Comparison of ENCODE assay signal across 2 cellular contexts in genomic region chr1:161983725-161984124, GRCh38.
TF ChIP-seq lines count a peak whose summit lies in the region.

No MANE protein-coding gene starts in this region.

TF ChIP-seq in HepG2, 621 proteins besides CTCF, POLR2A, EP300 and RAD21:
- TF ChIP-seq ZNF430 (CRISPR knock-in tag; IDR thresholded peaks at IDR 0.05), result no peak
- no peak for TF ChIP-seq TRAFD1 (CRISPR knock-in tag; IDR thresholded peaks at IDR 0.05; ENCODE audit: borderline replicate concordance)
- TF ChIP-seq, protein P1, sequence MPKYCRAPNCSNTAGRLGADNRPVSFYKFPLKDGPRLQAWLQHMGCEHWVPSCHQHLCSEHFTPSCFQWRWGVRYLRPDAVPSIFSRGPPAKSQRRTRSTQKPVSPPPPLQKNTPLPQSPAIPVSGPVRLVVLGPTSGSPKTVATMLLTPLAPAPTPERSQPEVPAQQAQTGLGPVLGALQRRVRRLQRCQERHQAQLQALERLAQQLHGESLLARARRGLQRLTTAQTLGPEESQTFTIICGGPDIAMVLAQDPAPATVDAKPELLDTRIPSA (CRISPR knock-in tag; IDR thresholded peaks at IDR 0.05; ENCODE audit: borderline replicate concordance), result no peak
- TF ChIP-seq IKZF1 (IDR thresholded peaks at IDR 0.05), result no peak
- TF ChIP-seq RBM39 (IDR thresholded peaks at IDR 0.05; ENCODE audit: low read depth, low read length, poor library complexity, severe bottlenecking), result no peak
- TF ChIP-seq DRAP1 (CRISPR knock-in tag; IDR thresholded peaks at IDR 0.05), result no peak
- TF ChIP-seq FOXA1 (IDR thresholded peaks at IDR 0.05), result no peak
- TF ChIP-seq FOXA1 (CRISPR knock-in tag; IDR thresholded peaks at IDR 0.05), result no peak
- no peak for TF ChIP-seq TBP (CRISPR knock-in tag; IDR thresholded peaks at IDR 0.05)
- no peak for TF ChIP-seq NR1H2 (CRISPR knock-in tag; IDR thresholded peaks at IDR 0.05; ENCODE audit: borderline replicate concordance, low read depth)
- TF ChIP-seq CENPX (CRISPR knock-in tag; IDR thresholded peaks at IDR 0.05), result no peak
- no peak for TF ChIP-seq ZNF3 (CRISPR knock-in tag; IDR thresholded peaks at IDR 0.05)
- no peak for TF ChIP-seq MEIS2 (CRISPR knock-in tag; IDR thresholded peaks at IDR 0.05)
- no peak for TF ChIP-seq ZMYM2 (CRISPR knock-in tag; IDR thresholded peaks at IDR 0.05)
- TF ChIP-seq, protein P2, sequence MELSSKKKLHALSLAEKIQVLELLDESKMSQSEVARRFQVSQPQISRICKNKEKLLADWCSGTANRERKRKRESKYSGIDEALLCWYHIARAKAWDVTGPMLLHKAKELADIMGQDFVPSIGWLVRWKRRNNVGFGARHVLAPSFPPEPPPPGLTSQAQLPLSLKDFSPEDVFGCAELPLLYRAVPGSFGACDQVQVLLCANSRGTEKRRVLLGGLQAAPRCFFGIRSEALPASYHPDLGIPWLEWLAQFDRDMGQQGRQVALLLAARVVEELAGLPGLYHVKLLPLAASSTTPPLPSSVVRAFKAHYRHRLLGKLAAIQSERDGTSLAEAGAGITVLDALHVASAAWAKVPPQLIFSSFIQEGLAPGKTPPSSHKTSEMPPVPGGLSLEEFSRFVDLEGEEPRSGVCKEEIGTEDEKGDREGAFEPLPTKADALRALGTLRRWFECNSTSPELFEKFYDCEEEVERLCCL (CRISPR knock-in tag; IDR thresholded peaks at IDR 0.05; ENCODE audit: borderline replicate concordance), result no peak
- TF ChIP-seq, protein P3, sequence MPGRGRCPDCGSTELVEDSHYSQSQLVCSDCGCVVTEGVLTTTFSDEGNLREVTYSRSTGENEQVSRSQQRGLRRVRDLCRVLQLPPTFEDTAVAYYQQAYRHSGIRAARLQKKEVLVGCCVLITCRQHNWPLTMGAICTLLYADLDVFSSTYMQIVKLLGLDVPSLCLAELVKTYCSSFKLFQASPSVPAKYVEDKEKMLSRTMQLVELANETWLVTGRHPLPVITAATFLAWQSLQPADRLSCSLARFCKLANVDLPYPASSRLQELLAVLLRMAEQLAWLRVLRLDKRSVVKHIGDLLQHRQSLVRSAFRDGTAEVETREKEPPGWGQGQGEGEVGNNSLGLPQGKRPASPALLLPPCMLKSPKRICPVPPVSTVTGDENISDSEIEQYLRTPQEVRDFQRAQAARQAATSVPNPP (CRISPR knock-in tag; IDR thresholded peaks at IDR 0.05), result no peak
- TF ChIP-seq KLF13 (CRISPR knock-in tag; IDR thresholded peaks at IDR 0.05), result no peak
- no peak for TF ChIP-seq ZNF441 (CRISPR knock-in tag; IDR thresholded peaks at IDR 0.05; ENCODE audit: borderline replicate concordance)
- TF ChIP-seq, protein P4, sequence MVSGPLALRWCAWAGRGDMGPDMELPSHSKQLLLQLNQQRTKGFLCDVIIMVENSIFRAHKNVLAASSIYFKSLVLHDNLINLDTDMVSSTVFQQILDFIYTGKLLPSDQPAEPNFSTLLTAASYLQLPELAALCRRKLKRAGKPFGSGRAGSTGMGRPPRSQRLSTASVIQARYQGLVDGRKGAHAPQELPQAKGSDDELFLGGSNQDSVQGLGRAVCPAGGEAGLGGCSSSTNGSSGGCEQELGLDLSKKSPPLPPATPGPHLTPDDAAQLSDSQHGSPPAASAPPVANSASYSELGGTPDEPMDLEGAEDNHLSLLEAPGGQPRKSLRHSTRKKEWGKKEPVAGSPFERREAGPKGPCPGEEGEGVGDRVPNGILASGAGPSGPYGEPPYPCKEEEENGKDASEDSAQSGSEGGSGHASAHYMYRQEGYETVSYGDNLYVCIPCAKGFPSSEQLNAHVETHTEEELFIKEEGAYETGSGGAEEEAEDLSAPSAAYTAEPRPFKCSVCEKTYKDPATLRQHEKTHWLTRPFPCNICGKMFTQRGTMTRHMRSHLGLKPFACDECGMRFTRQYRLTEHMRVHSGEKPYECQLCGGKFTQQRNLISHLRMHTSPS (CRISPR knock-in tag; IDR thresholded peaks at IDR 0.05; ENCODE audit: low read depth), result no peak
- TF ChIP-seq ZNF496 (CRISPR knock-in tag; IDR thresholded peaks at IDR 0.05; ENCODE audit: insufficient replicate concordance), result no peak
- no peak for TF ChIP-seq HNRNPK (IDR thresholded peaks at IDR 0.05; ENCODE audit: low read depth, low read length, poor library complexity, severe bottlenecking)

TF ChIP-seq in H1, 55 proteins besides CTCF, POLR2A, EP300 and RAD21:
- no peak for TF ChIP-seq SP2 (IDR thresholded peaks at IDR 0.05; ENCODE audit: low read length)
